14 cellular contexts compared by ENCODE assay signal in genomic region chr12:119512772-119513497, GRCh38.
DNase-seq lines count a peak whose midpoint lies in the region; FAIRE-seq and TF ChIP-seq lines count a peak whose summit lies in the region.
"Had no signal": no experiment of that assay in that cellular context is flagged by ENCODE, and none has a peak within 500 bp of the region (broad histone marks: within the 10 kb centered on the region; RNA-seq: fewer than 3 reads in every experiment).

No MANE protein-coding gene starts in this region.

- H3K9me2 ChIP-seq in GM23248 (ENCODE audit: insufficient read depth), result no peaks in the 10 kb centered on the region
- no peaks in the 10 kb centered on the region for H3K9me2 ChIP-seq in hepatocyte (replicated peaks; ENCODE audit: insufficient read depth)

- H4K20me1 ChIP-seq in GM23248 (ENCODE audit: insufficient read depth) (no peaks in the 10 kb centered on the region), hepatocyte (ENCODE audit: insufficient read depth, poor library complexity, severe bottlenecking) (no peaks in the 10 kb centered on the region)
- H4K20me1 ChIP-seq: BLaER1 had no signal

- no peak overlapping the region for H2AFZ ChIP-seq in GM23248
- H2AFZ ChIP-seq in hepatocyte, result no peak overlapping the region

- 16 to 21% methylated on average over 8 of the region's 8 CpGs for WGBS in GM23248 (ENCODE audit: low coverage in 1 of 2, low lambda C conversion rate in 2 of 2, missing lambda C conversion rate in 2 of 2), 2 experiments
- WGBS in hepatocyte (ENCODE audit: low lambda C conversion rate, missing lambda C conversion rate), result 34% methylated on average over 8 of the region's 8 CpGs

- BruUV-seq in A673 (replicated peaks; lab: Mats Ljungman, UMichigan), result no TSS peak

- POLR2A ChIA-PET in A673 (lab: Charles Lee; ENCODE audit: low non-redundant PET), result interaction anchor here (0.5 kb wide), 1 partner anchor 159 kb away, joined by 3 read pairs; no protein-coding TSS in a partner anchor
- POLR2A ChIA-PET in RWPE1 (lab: Yijun Ruan, JAX; ENCODE audit: low non-redundant PET), result no interaction called here

- FAIRE-seq in kidney (lab: Jason Lieb, UNC), result no peak

- H3K36me3 ChIP-seq in A673 (ENCODE audit: insufficient read depth, low read length, poor library complexity, severe bottlenecking) (no peaks in the 10 kb centered on the region), GM23248 (ENCODE audit: low read depth) (no peaks in the 10 kb centered on the region), hepatocyte (replicated peaks; ENCODE audit: insufficient read depth, low read depth) (no peaks in the 10 kb centered on the region), kidney (ENCODE audit: control insufficient read depth in 1 of 2, insufficient read depth in 2 of 2, low read length in 2 of 2) (no peaks in the 10 kb centered on the region)
- H3K36me3 ChIP-seq: BLaER1, esophagus muscularis mucosa, right atrium auricular region had no signal

- intact Hi-C loops in A673 (cut with micrococcal nuclease; ENCODE audit: unreplicated experiment) (no loop called here), kidney (cut with DNase I) (no loop called here)

- DNase-seq in A673 (ENCODE audit: low spot score) (peak; percentile 42), GM23248 (peak; percentile 27), RWPE1 (ENCODE audit: low spot score) (peak; percentile 3), hepatocyte (ENCODE audit: low spot score) (peak; percentile 48), GDM1 (lab: John Stamatoyannopoulos, UW) (no peak), OCI-M2 (lab: John Stamatoyannopoulos, UW; ENCODE audit: unreplicated experiment) (no peak), kidney (no peak), SIG-M5 (lab: John Stamatoyannopoulos, UW) (no peak)
- DNase-seq: activated CD4-positive, CD25-positive, alpha-beta regulatory T cell treated with anti-CD3 and anti-CD28 coated beads, Interleukin-2, amount 50 U/mL, for 72 hours; NCI-H345; SHP77 treated with DMSO at 0.1 percent for 48 hours had no signal

- H3K79me2 ChIP-seq in GM23248 (ENCODE audit: insufficient read depth), result no peaks in the 10 kb centered on the region
- H3K79me2 ChIP-seq in hepatocyte, result no peaks in the 10 kb centered on the region

- H3K4me1 ChIP-seq in A673 (ENCODE audit: insufficient read depth, low read length, poor library complexity, severe bottlenecking), result no peaks in the 10 kb centered on the region
- H3K4me1 ChIP-seq in GM23248 (ENCODE audit: insufficient read depth), result no peaks in the 10 kb centered on the region
- no peaks in the 10 kb centered on the region for H3K4me1 ChIP-seq in hepatocyte (ENCODE audit: insufficient read depth)
- no peaks in the 10 kb centered on the region for H3K4me1 ChIP-seq in kidney (ENCODE audit: control insufficient read depth in 1 of 2, insufficient read depth in 1 of 2, low read depth in 1 of 2, low read length in 2 of 2)
- H3K4me1 ChIP-seq: BLaER1, esophagus muscularis mucosa, right atrium auricular region had no signal

- H3K9me3 ChIP-seq in A673 (ENCODE audit: low read depth, low read length, poor library complexity, severe bottlenecking) (no peaks in the 10 kb centered on the region), GM23248 (ENCODE audit: low read depth) (no peaks in the 10 kb centered on the region), hepatocyte (ENCODE audit: low read depth) (no peaks in the 10 kb centered on the region), kidney (ENCODE audit: control insufficient read depth in 1 of 2, low read length in 2 of 2) (no peaks in the 10 kb centered on the region)
- H3K9me3 ChIP-seq: BLaER1, esophagus muscularis mucosa, right atrium auricular region had no signal

- H3K9ac ChIP-seq in GM23248 (no peak overlapping the region), kidney (ENCODE audit: low read length in 2 of 2) (no peak overlapping the region)
- H3K9ac ChIP-seq: BLaER1 had no signal

- H3K4me2 ChIP-seq in GM23248 (ENCODE audit: unreplicated experiment), result no peak overlapping the region
- H3K4me2 ChIP-seq in hepatocyte, result no peak overlapping the region
- H3K4me2 ChIP-seq: BLaER1 had no signal

- H3K4me3 ChIP-seq in A673 (ENCODE audit: low read depth, low read length, poor library complexity, severe bottlenecking) (no peak overlapping the region), GM23248 (no peak overlapping the region), hepatocyte (no peak overlapping the region), kidney (ENCODE audit: low read length in 2 of 2) (no peak overlapping the region)
- H3K4me3 ChIP-seq: BLaER1, esophagus muscularis mucosa, right atrium auricular region had no signal

- CTCF ChIA-PET in A673 (lab: Charles Lee) (interaction anchor here (0.7 kb wide), 1 partner anchor 67 kb away, joined by 3 read pairs; no protein-coding TSS in a partner anchor), RWPE1 (lab: Yijun Ruan, JAX) (no interaction called here)

- H3K27ac ChIP-seq in A673 (ENCODE audit: low read depth, low read length, poor library complexity, severe bottlenecking) (no peak overlapping the region), GM23248 (no peak overlapping the region), RWPE1 (no peak overlapping the region), hepatocyte (no peak overlapping the region), kidney (ENCODE audit: low read depth in 2 of 2, low read length in 2 of 2) (no peak overlapping the region)
- H3K27ac ChIP-seq: BLaER1, esophagus muscularis mucosa, right atrium auricular region had no signal

- TF ChIP-seq CTCF in A673 (conservative IDR thresholded peaks at IDR 0.05; ENCODE audit: low read depth, low read length) (no peak), RWPE1 (conservative IDR thresholded peaks at IDR 0.05; ENCODE audit: low read depth) (no peak), hepatocyte (IDR thresholded peaks at IDR 0.05; ENCODE audit: poor library complexity) (no peak), kidney (IDR thresholded peaks at IDR 0.05; ENCODE audit: borderline replicate concordance, extremely low read depth, insufficient read depth) (no peak)

- in situ Hi-C loops in GM23248 (cut with MboI), result no loop called here

- H3K27me3 ChIP-seq in A673 (replicated peaks; ENCODE audit: insufficient read depth, low read depth, low read length, poor library complexity), result no peaks in the 10 kb centered on the region
- H3K27me3 ChIP-seq in GM23248 (replicated peaks; ENCODE audit: insufficient read depth), result no peaks in the 10 kb centered on the region
- H3K27me3 ChIP-seq in hepatocyte, result no peaks in the 10 kb centered on the region
- H3K27me3 ChIP-seq: BLaER1, right atrium auricular region had no signal

- no peaks in the 10 kb centered on the region for H3F3A ChIP-seq in GM23248 (ENCODE audit: insufficient read depth)

Comparison
In these comparisons a context has a peak if more than half of its experiments do, and no peak if none do; other contexts are left out.
1. DNase-seq: peak in A673 (single experiment), GM23248 (single experiment), RWPE1 (single experiment) and hepatocyte (single experiment); none in GDM1 (single experiment), OCI-M2 (single experiment), kidney (single experiment) and SIG-M5 (single experiment).